In genomic region chr1:194289569-194290266, GRCh38 we compare ENCODE assay signal across 8 cellular contexts.
DNase-seq lines count a peak whose midpoint lies in the region; ATAC-seq and TF ChIP-seq lines count a peak whose summit lies in the region.

No MANE protein-coding gene starts in this region.

- no TSS peak for BruUV-seq in Caco-2 (replicated peaks; lab: Mats Ljungman, UMichigan)

- intact Hi-C loops in Caco-2 (cut with micrococcal nuclease; ENCODE audit: unreplicated experiment) = no loop called here

- peak overlapping the region; percentile 75 for H3K4me3 ChIP-seq in CD4-positive, CD25-positive, alpha-beta regulatory T cell (ENCODE audit: low read depth, low read length)
- H3K4me3 ChIP-seq in hepatocyte = no peak overlapping the region
- H3K4me3 ChIP-seq in Caco-2 (ENCODE audit: low read depth, low read length) = no peak overlapping the region

- H3K9me3 ChIP-seq in CD4-positive, CD25-positive, alpha-beta regulatory T cell (ENCODE audit: control insufficient read depth in 2 of 2, low read length in 2 of 2) = no peaks in the 10 kb centered on the region
- H3K9me3 ChIP-seq in hepatocyte (ENCODE audit: low read depth) (no peaks in the 10 kb centered on the region), Caco-2 (no peaks in the 10 kb centered on the region)

- no peaks in the 10 kb centered on the region for H3K27me3 Mint-ChIP-seq in CD4-positive, CD25-positive, alpha-beta regulatory T cell
- H3K27me3 Mint-ChIP-seq in activated T-cell treated with anti-CD3 and anti-CD28 coated beads, Interleukin-2, amount 50 U/mL, for 72 hours (ENCODE audit: low read depth) = no peaks in the 10 kb centered on the region
- peaks cover 7% of the 10 kb centered on the region for H3K27me3 Mint-ChIP-seq in Caco-2 (ENCODE audit: insufficient read depth, unreplicated experiment)

- TF ChIP-seq CTCF in hepatocyte (IDR thresholded peaks at IDR 0.05; ENCODE audit: poor library complexity) (no peak), Caco-2 (IDR thresholded peaks at IDR 0.05; ENCODE audit: insufficient read depth in 1 of 2, low read depth in 1 of 2, low read length in 1 of 2, severe bottlenecking in 1 of 2, unreplicated experiment in 1 of 2) (no peak)

- POLR2A ChIA-PET in Caco-2 (lab: Charles Lee) = no interaction called here

- H3K4me3 Mint-ChIP-seq in CD4-positive, CD25-positive, alpha-beta regulatory T cell = peak overlapping the region; percentile 30 to 84 (median 64)
- peak overlapping the region; percentile 58 to 77 for H3K4me3 Mint-ChIP-seq in activated T-cell treated with anti-CD3 and anti-CD28 coated beads, Interleukin-2, amount 50 U/mL, for 72 hours
- H3K4me3 Mint-ChIP-seq in Caco-2 (ENCODE audit: unreplicated experiment) = no peak overlapping the region

- no peaks in the 10 kb centered on the region for H3K36me3 Mint-ChIP-seq in CD4-positive, CD25-positive, alpha-beta regulatory T cell
- peaks cover 0 to 1% of the 10 kb centered on the region in 2 donors for H3K36me3 Mint-ChIP-seq in activated T-cell treated with anti-CD3 and anti-CD28 coated beads, Interleukin-2, amount 50 U/mL, for 72 hours (ENCODE audit: insufficient read depth in 2 of 2)
- no peaks in the 10 kb centered on the region for H3K36me3 Mint-ChIP-seq in Caco-2 (ENCODE audit: insufficient read depth, unreplicated experiment)

- H3K9me3 Mint-ChIP-seq in CD4-positive, CD25-positive, alpha-beta regulatory T cell = peaks cover 0 to 2% (median 0%) of the 10 kb centered on the region in 7 donors
- peaks cover 0 to 2% of the 10 kb centered on the region in 2 donors for H3K9me3 Mint-ChIP-seq in activated T-cell treated with anti-CD3 and anti-CD28 coated beads, Interleukin-2, amount 50 U/mL, for 72 hours
- H3K9me3 Mint-ChIP-seq in Caco-2 (ENCODE audit: unreplicated experiment) = no peaks in the 10 kb centered on the region

- H3K27ac ChIP-seq in CD4-positive, CD25-positive, alpha-beta regulatory T cell (ENCODE audit: insufficient read depth, low read length, poor library complexity, severe bottlenecking) = peak overlapping the region; percentile 72
- H3K27ac ChIP-seq in hepatocyte = no peak overlapping the region

- peak; percentile 90 to 93 for ATAC-seq in CD4-positive, CD25-positive, alpha-beta regulatory T cell (ENCODE audit: low read depth in 2 of 2)
- ATAC-seq in GM21360 (IDR thresholded peaks at IDR 0.05; ENCODE audit: unreplicated experiment) = peak; percentile 93
- peak; percentile 97 for ATAC-seq in HG03558 (IDR thresholded peaks at IDR 0.05; ENCODE audit: extremely low read depth, unreplicated experiment)
- peak; percentile 94 to 95 for ATAC-seq in activated T-cell treated with anti-CD3 and anti-CD28 coated beads, Interleukin-2, amount 50 U/mL, for 72 hours (replicated peaks in 1 of 2)

- peak; percentile 47 to 86 (median 78) for DNase-seq in CD4-positive, CD25-positive, alpha-beta regulatory T cell
- peak; percentile 51 to 53 for DNase-seq in activated T-cell treated with anti-CD3 and anti-CD28 coated beads, Interleukin-2, amount 50 U/mL, for 72 hours
- no peak for DNase-seq in NCI-H774 (lab: John Stamatoyannopoulos, UW)
- no peak for DNase-seq in NCI-H128 (lab: John Stamatoyannopoulos, UW; ENCODE audit: unreplicated experiment)
- no peak for DNase-seq in hepatocyte (ENCODE audit: low spot score)
- DNase-seq in Caco-2 = no peak

- H4K20me1 ChIP-seq in hepatocyte (ENCODE audit: insufficient read depth, poor library complexity, severe bottlenecking) = no peaks in the 10 kb centered on the region

- no peaks in the 10 kb centered on the region for H3K27me3 ChIP-seq in CD4-positive, CD25-positive, alpha-beta regulatory T cell (ENCODE audit: control insufficient read depth, insufficient read depth, low read length)
- H3K27me3 ChIP-seq in hepatocyte (no peaks in the 10 kb centered on the region), Caco-2 (replicated peaks; ENCODE audit: control insufficient read depth, insufficient read depth, low read length) (no peaks in the 10 kb centered on the region)

- peaks cover 15 to 43% (median 26%) of the 10 kb centered on the region in 4 donors for H3K4me1 Mint-ChIP-seq in CD4-positive, CD25-positive, alpha-beta regulatory T cell
- H3K4me1 Mint-ChIP-seq in activated T-cell treated with anti-CD3 and anti-CD28 coated beads, Interleukin-2, amount 50 U/mL, for 72 hours (ENCODE audit: low read depth) = peaks cover 37% of the 10 kb centered on the region
- no peaks in the 10 kb centered on the region for H3K4me1 Mint-ChIP-seq in Caco-2 (ENCODE audit: low read depth, unreplicated experiment)

- H3K4me1 ChIP-seq in CD4-positive, CD25-positive, alpha-beta regulatory T cell (ENCODE audit: control insufficient read depth, insufficient read depth, low read length, poor library complexity, severe bottlenecking) = peaks cover 17% of the 10 kb centered on the region
- H3K4me1 ChIP-seq in hepatocyte (ENCODE audit: insufficient read depth) (no peaks in the 10 kb centered on the region), Caco-2 (no peaks in the 10 kb centered on the region)

- CTCF ChIA-PET in Caco-2 (lab: Charles Lee) = no interaction called here

- H3K79me2 ChIP-seq in hepatocyte = no peaks in the 10 kb centered on the region

- H2AFZ ChIP-seq in hepatocyte = no peak overlapping the region

- H3K9me2 ChIP-seq in hepatocyte (replicated peaks; ENCODE audit: insufficient read depth) = no peaks in the 10 kb centered on the region

- H3K4me2 ChIP-seq in hepatocyte = no peak overlapping the region

- H3K27ac Mint-ChIP-seq in CD4-positive, CD25-positive, alpha-beta regulatory T cell = peak overlapping the region; percentile 30 to 86 (median 76)
- H3K27ac Mint-ChIP-seq in activated T-cell treated with anti-CD3 and anti-CD28 coated beads, Interleukin-2, amount 50 U/mL, for 72 hours = peak overlapping the region; percentile 24
- H3K27ac Mint-ChIP-seq in Caco-2 (ENCODE audit: unreplicated experiment) = no peak overlapping the region

- WGBS in hepatocyte (ENCODE audit: low lambda C conversion rate, missing lambda C conversion rate) = 88% methylated on average over 6 of the region's 6 CpGs

- H3K36me3 ChIP-seq in CD4-positive, CD25-positive, alpha-beta regulatory T cell (ENCODE audit: control insufficient read depth, insufficient read depth, low read length) = no peaks in the 10 kb centered on the region
- H3K36me3 ChIP-seq in hepatocyte (replicated peaks; ENCODE audit: insufficient read depth, low read depth) (no peaks in the 10 kb centered on the region), Caco-2 (ENCODE audit: control insufficient read depth, insufficient read depth, low read length) (no peaks in the 10 kb centered on the region)

Comparison
In these comparisons a context has a peak if more than half of its experiments do, and no peak if none do; other contexts are left out.
1. DNase-seq: peak in CD4-positive, CD25-positive, alpha-beta regulatory T cell (3 of 3) and activated T-cell treated with anti-CD3 and anti-CD28 coated beads, Interleukin-2, amount 50 U/mL, for 72 hours (2 of 2); none in NCI-H774 (single experiment), NCI-H128 (single experiment), hepatocyte (single experiment) and Caco-2 (0 of 2).
2. Peak in every context shown above with its lines, with median percentiles within 50 percentile points of each other: ATAC-seq.